Comparison of ENCODE assay signal across 8 cellular contexts in the genomic region with DNA sequence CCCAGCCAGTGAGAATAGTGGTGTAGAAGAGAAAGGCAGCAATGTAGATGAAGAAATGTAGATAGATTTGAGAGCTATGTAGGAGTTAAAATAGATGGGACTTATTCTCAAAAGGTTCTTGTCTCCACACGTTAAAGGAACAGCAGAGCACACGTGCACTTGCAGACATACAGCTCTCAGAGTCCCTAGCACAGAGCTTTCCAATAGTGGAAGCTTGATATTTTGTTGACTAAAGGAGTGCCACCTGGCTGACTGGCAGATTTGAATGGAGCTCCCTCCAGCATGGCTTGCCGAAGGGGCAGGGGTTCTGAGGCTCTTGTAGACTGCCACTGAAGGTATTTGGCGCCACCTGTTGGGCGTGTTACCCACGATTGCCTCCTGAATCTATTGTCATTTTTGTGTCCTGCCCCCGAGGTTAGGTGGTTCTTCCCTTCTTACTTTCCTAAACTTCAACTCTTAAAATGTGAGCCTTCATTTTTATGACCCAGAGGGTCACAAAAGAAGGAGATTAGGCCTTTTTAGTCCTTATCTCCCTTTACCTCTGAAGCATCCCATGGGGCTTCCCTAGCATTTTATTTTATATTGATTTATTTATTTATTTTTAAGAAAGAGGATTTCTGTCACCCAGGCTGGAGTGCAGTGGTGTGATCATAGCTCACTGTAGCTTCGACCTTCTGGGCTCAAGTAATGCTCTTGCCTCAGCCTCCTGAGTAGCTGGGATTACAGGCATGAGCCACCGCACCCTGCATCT.
DNase-seq lines count a peak whose midpoint lies in the region; ATAC-seq and TF ChIP-seq lines count a peak whose summit lies in the region.

No MANE protein-coding gene starts in this region.

- no peak overlapping the region for H3K4me3 ChIP-seq in cardiac fibroblast (replicated peaks in 1 of 2; ENCODE audit: low read depth in 2 of 2, low read length in 2 of 2)

- ATAC-seq in HG03108 (IDR thresholded peaks at IDR 0.05; ENCODE audit: unreplicated experiment) (peak; percentile 52), HG03469 (IDR thresholded peaks at IDR 0.05; ENCODE audit: unreplicated experiment) (no peak)

- TF ChIP-seq CTCF in cardiac fibroblast (IDR thresholded peaks at IDR 0.05; ENCODE audit: low read depth, low read length): peak; percentile 90

- peak; percentile 87 for DNase-seq in DMS79 treated with DMSO at 0.1 percent for 48 hours (lab: John Stamatoyannopoulos, UW)
- peak; percentile 69 for DNase-seq in NCI-H446 treated with DMSO at 0.1 percent for 48 hours (lab: John Stamatoyannopoulos, UW)
- peak; percentile 76 to 88 (median 82) for DNase-seq in activated CD4-positive, CD25-positive, alpha-beta regulatory T cell (lab: John Stamatoyannopoulos, UW)
- peak; percentile 89 for DNase-seq in cardiac fibroblast (ENCODE audit: low read depth in 2 of 2)
- DNase-seq in kidney glomerular epithelial cell (lab: John Stamatoyannopoulos, UW): peak; percentile 75
- peak; percentile 86 to 93 for DNase-seq in stimulated activated CD4-positive, alpha-beta T cell treated with anti-CD3 and anti-CD28 coated beads, Interleukin-2, amount 100 ng/mL, for 48 hours
